Comparison of ENCODE assay signal across 8 cellular contexts in genomic region chr3:100492059-100492809, GRCh38. TPM values are rescaled to one million over a fixed set of nuclear protein-coding genes. Genes with fewer than 3 reads are reported as not detected.
A peak's percentile ranks its signal among the peaks of the same experiment; 100 is the strongest.
DNase-seq lines count a peak whose midpoint lies in the region; ATAC-seq and TF ChIP-seq lines count a peak whose summit lies in the region.

TSS of gene TMEM45A (plus strand) at chr3:100492619. CDS start at chr3:100555212, 62,593 bp downstream.

- H3K27me3 ChIP-seq in HUES48 (ENCODE audit: control insufficient read depth, insufficient read depth, low read length), result no peaks in the 10 kb centered on the region
- no peaks in the 10 kb centered on the region for H3K27me3 ChIP-seq in OCI-LY1 (ENCODE audit: insufficient read depth, low read length)
- no peaks in the 10 kb centered on the region for H3K27me3 ChIP-seq in mucosa of stomach (ENCODE audit: control insufficient read depth, insufficient read depth, low read length)

- H3K36me3 ChIP-seq in HUES48 (ENCODE audit: control insufficient read depth, insufficient read depth, low read length), result no peaks in the 10 kb centered on the region
- H3K36me3 ChIP-seq in OCI-LY1 (ENCODE audit: insufficient read depth, low read length), result no peaks in the 10 kb centered on the region
- H3K36me3 ChIP-seq in mucosa of stomach (ENCODE audit: control insufficient read depth, insufficient read depth, low read length), result no peaks in the 10 kb centered on the region

- no peaks in the 10 kb centered on the region for H3F3A ChIP-seq in OCI-LY1 (ENCODE audit: insufficient read depth, low read length)

- ATAC-seq in GM21447 (IDR thresholded peaks at IDR 0.05; ENCODE audit: unreplicated experiment) (peak; percentile 90), esophagus mucosa (peak; percentile 100)

- H3K9ac ChIP-seq in HUES48 (ENCODE audit: low read depth, low read length) (peak within 1 kb of the TSS; percentile 82), OCI-LY1 (ENCODE audit: low read length) (peak within 1 kb of the TSS; percentile 39; the same call in 1 of the 2 replicates), mucosa of stomach (ENCODE audit: low read length) (peak within 1 kb of the TSS; percentile 64)

- H3K4me3 Mint-ChIP-seq in Calu3 (ENCODE audit: low read depth, unreplicated experiment), result peak within 1 kb of the TSS; percentile 64
- peak within 1 kb of the TSS; percentile 82 for H3K4me3 Mint-ChIP-seq in activated T-cell treated with anti-CD3 and anti-CD28 coated beads, Interleukin-2, amount 50 U/mL, for 24 hours

- H3K4me3 ChIP-seq in HUES48 (ENCODE audit: low read depth, low read length) (peak within 1 kb of the TSS; percentile 88), OCI-LY1 (ENCODE audit: low read depth, low read length, poor library complexity, severe bottlenecking) (peak within 1 kb of the TSS; percentile 63), mucosa of stomach (ENCODE audit: low read length) (peak within 1 kb of the TSS; percentile 26)

- H3K9me3 ChIP-seq in HUES48 (ENCODE audit: control insufficient read depth, insufficient read depth, low read length), result no peaks in the 10 kb centered on the region
- no peaks in the 10 kb centered on the region for H3K9me3 ChIP-seq in OCI-LY1 (ENCODE audit: low read length)
- no peaks in the 10 kb centered on the region for H3K9me3 ChIP-seq in mucosa of stomach (ENCODE audit: control insufficient read depth, low read length)

- no peaks in the 10 kb centered on the region for H3K9me2 ChIP-seq in OCI-LY1 (ENCODE audit: low read depth, low read length)

- TF ChIP-seq CTCF in Calu3 (IDR thresholded peaks at IDR 0.05; ENCODE audit: unreplicated experiment), result no peak
- no peak for TF ChIP-seq CTCF in OCI-LY1 (IDR thresholded peaks at IDR 0.05; ENCODE audit: low read length)

- peak; percentile 96 for DNase-seq in Calu3
- DNase-seq in activated T-cell treated with anti-CD3 and anti-CD28 coated beads, Interleukin-2, amount 50 U/mL, for 24 hours, result peak; percentile 88
- peak; percentile 42 to 53 for DNase-seq in stimulated activated CD8-positive, alpha-beta memory T cell treated with anti-CD3 and anti-CD28 coated beads, Interleukin-4, amount 100 ng/mL, for 4 hours (ENCODE audit: low read depth in 2 of 2, low spot score in 1 of 2)

- CTCF ChIA-PET in Calu3 (lab: Charles Lee), result interaction anchor here (1.0 to 1.4 kb wide), 3 partner anchors 30 to 43 kb away, joined by 3 to 6 read pairs (median 5); no protein-coding TSS in a partner anchor

- peak within 1 kb of the TSS; percentile 85 for H3K4me2 ChIP-seq in OCI-LY1 (ENCODE audit: low read length)

- no peaks in the 10 kb centered on the region for H3K79me2 ChIP-seq in OCI-LY1 (ENCODE audit: insufficient read depth, low read length)

- H3K9me3 Mint-ChIP-seq in Calu3 (ENCODE audit: low read depth, unreplicated experiment), result no peaks in the 10 kb centered on the region
- H3K9me3 Mint-ChIP-seq in activated T-cell treated with anti-CD3 and anti-CD28 coated beads, Interleukin-2, amount 50 U/mL, for 24 hours, result no peaks in the 10 kb centered on the region

- no TSS peak for BruUV-seq in Calu3 (replicated peaks; lab: Mats Ljungman, UMichigan)

- H3K27ac ChIP-seq in HUES48 (ENCODE audit: low read depth, low read length) (peak within 1 kb of the TSS; percentile 88), OCI-LY1 (ENCODE audit: low read depth, low read length, poor library complexity, severe bottlenecking) (no peak within 1 kb of the TSS)

- H4K20me1 ChIP-seq in OCI-LY1 (ENCODE audit: insufficient read depth, low read length), result no peaks in the 10 kb centered on the region

- peaks cover 13% of the 10 kb centered on the region for H3K4me1 Mint-ChIP-seq in Calu3 (ENCODE audit: low read depth, unreplicated experiment)
- H3K4me1 Mint-ChIP-seq in activated T-cell treated with anti-CD3 and anti-CD28 coated beads, Interleukin-2, amount 50 U/mL, for 24 hours (ENCODE audit: low read depth), result peaks cover 16% of the 10 kb centered on the region

- peaks cover 12% of the 10 kb centered on the region for H3K27me3 Mint-ChIP-seq in Calu3 (ENCODE audit: unreplicated experiment)
- H3K27me3 Mint-ChIP-seq in activated T-cell treated with anti-CD3 and anti-CD28 coated beads, Interleukin-2, amount 50 U/mL, for 24 hours, result peaks cover 31% of the 10 kb centered on the region

- H3K27ac Mint-ChIP-seq in Calu3 (ENCODE audit: unreplicated experiment), result peak within 1 kb of the TSS; percentile 22
- H3K27ac Mint-ChIP-seq in activated T-cell treated with anti-CD3 and anti-CD28 coated beads, Interleukin-2, amount 50 U/mL, for 24 hours, result peak within 1 kb of the TSS; percentile 62

- H3K36me3 Mint-ChIP-seq in Calu3 (ENCODE audit: insufficient read depth, unreplicated experiment), result peaks cover 13% of the 10 kb centered on the region
- no peaks in the 10 kb centered on the region for H3K36me3 Mint-ChIP-seq in activated T-cell treated with anti-CD3 and anti-CD28 coated beads, Interleukin-2, amount 50 U/mL, for 24 hours (ENCODE audit: low read depth)

- H3K4me1 ChIP-seq in HUES48 (ENCODE audit: control insufficient read depth, insufficient read depth, low read length) (peaks cover 4% of the 10 kb centered on the region), OCI-LY1 (ENCODE audit: insufficient read depth, low read length, severe bottlenecking) (peaks cover 9% of the 10 kb centered on the region), mucosa of stomach (ENCODE audit: control insufficient read depth, insufficient read depth, low read length) (no peaks in the 10 kb centered on the region)

- no peak within 1 kb of the TSS; the same call in 1 of the 2 replicates for H2AFZ ChIP-seq in OCI-LY1 (ENCODE audit: low read length)

- intact Hi-C loops in Calu3 (cut with micrococcal nuclease; ENCODE audit: unreplicated experiment), result no loop called here

RNA-seq across cellular contexts. Expression of gene TMEM45A, which starts in this region (rescaled TPM):
- total RNA-seq in Calu3 (2022) (0.73 and 0.95 TPM in 2 replicates), esophagus mucosa (13.6 TPM)

Comparison
In these comparisons a context has a peak if more than half of its experiments do, and no peak if none do; other contexts are left out.
1. Peak in DNase-seq in Calu3; RNA of the gene not detected or under 1 TPM.
2. H3K4me3 ChIP-seq: peak in every context shown above with its lines; median percentile 88 in HUES48; 63 in OCI-LY1; 26 in mucosa of stomach.